12 cellular contexts compared by ENCODE assay signal in the genomic region with DNA sequence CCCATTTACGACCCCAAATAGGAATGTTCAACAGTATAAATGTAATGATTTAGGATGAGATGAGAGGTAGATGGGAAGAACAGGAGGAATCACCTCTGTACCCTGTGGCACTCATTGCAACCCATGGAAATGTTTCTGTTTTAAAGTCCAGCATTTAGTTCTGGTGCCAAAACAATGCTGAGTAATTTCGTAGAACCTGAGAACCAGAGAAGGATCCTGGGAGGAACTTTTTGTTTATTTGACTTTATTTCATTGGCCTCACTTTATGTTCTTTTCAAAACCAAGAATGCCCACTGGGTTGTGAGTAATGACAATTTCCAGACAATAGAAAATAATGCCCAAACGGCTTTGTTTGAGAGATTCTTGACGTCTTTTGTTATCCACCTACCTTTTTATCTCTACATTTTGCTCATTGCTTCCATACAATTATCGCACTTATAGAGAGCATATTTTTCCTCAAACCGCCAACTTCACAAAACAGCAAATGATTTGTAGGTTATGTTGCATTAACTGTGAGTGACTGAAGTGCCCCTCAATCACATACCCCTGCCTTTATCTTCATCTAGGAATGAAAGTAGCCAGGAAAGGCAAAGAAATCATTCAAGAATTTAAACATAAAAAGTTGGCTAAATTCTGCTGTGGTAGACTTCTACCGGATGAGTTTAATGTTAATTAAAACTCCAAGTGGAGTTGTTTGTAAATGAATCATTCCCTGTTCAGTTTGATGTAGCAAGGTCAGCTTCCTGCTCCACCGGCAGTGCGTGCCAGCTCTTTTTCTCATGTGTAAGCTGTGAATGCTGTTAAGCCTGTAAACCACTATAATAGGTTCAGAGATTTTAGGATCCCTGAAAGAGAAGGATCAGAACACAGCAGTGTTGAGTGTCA.
A peak's percentile ranks its signal among the peaks of the same experiment; 100 is the strongest.
DNase-seq lines count a peak whose midpoint lies in the region; ATAC-seq, FAIRE-seq and TF ChIP-seq lines count a peak whose summit lies in the region.
"Had no signal": no experiment of that assay in that cellular context is flagged by ENCODE, and none has a peak within 500 bp of the region (broad histone marks: within the 10 kb centered on the region; RNA-seq: fewer than 3 reads in every experiment).

No MANE protein-coding gene starts in this region.

- peak overlapping the region; percentile 69 for H3K27ac ChIP-seq in AG04450 (ENCODE audit: low read depth, low read length)
- H3K27ac ChIP-seq in body of pancreas, result peak overlapping the region in 3 of 4 donors; percentile 21 to 58 (median 55)
- no peak overlapping the region for H3K27ac ChIP-seq in small intestine (ENCODE audit: low read depth in 1 of 2, low read length in 1 of 2)
- H3K27ac ChIP-seq: psoas muscle had no signal

- intact Hi-C loops in body of pancreas (cut with DNase I), result no loop called here

- H3K36me3 ChIP-seq in body of pancreas (replicated peaks in 1 of 2; ENCODE audit: insufficient read depth in 1 of 2, low read depth in 2 of 2) (no peaks in the 10 kb centered on the region), small intestine (ENCODE audit: control insufficient read depth in 2 of 2, insufficient read depth in 2 of 2, low read length in 2 of 2) (no peaks in the 10 kb centered on the region)
- H3K36me3 ChIP-seq: ascending aorta, upper lobe of left lung had no signal

- FAIRE-seq in HTR-8/SVneo (lab: Jason Lieb, UNC), result no peak
- no peak for FAIRE-seq in small intestine (lab: Jason Lieb, UNC)

- no peaks in the 10 kb centered on the region for H3K9me3 ChIP-seq in AG04450 (ENCODE audit: control insufficient read depth, insufficient read depth, low read length)
- H3K9me3 ChIP-seq in body of pancreas, result no peaks in the 10 kb centered on the region
- no peaks in the 10 kb centered on the region for H3K9me3 ChIP-seq in small intestine (ENCODE audit: control insufficient read depth, low read depth)
- H3K9me3 ChIP-seq: ascending aorta, psoas muscle, upper lobe of left lung had no signal

- ATAC-seq in body of pancreas, result peak; percentile 74
- peak; percentile 57 for ATAC-seq in left lobe of liver
- no peak for ATAC-seq in GM18498 (IDR thresholded peaks at IDR 0.05; ENCODE audit: unreplicated experiment)

- TF ChIP-seq POLR2A in body of pancreas (IDR thresholded peaks at IDR 0.05), result no peak

- peak; percentile 63 for DNase-seq in AG04450 (ENCODE audit: low read depth, low spot score)
- peak; percentile 5 for DNase-seq in HTR-8/SVneo (ENCODE audit: insufficient read length, low spot score)
- DNase-seq in body of pancreas, result peak; percentile 44 to 74 (median 62)
- no peak for DNase-seq in left lobe of liver (ENCODE audit: low spot score)
- no peak for DNase-seq in activated naive CD4-positive, alpha-beta T cell treated with anti-CD3 and anti-CD28 coated beads, Interleukin-2, amount 50 U/mL, for 16 hours
- DNase-seq in small intestine, result no peak
- no peak for DNase-seq in activated CD4-positive, alpha-beta T cell treated with anti-CD3 and anti-CD28 coated beads for 4 hours
- DNase-seq: psoas muscle, T-cell had no signal

- TF ChIP-seq CTCF in AG04450 (IDR thresholded peaks at IDR 0.05; ENCODE audit: low read depth, low read length) (no peak), body of pancreas (IDR thresholded peaks at IDR 0.05) (no peak)

- CTCF ChIA-PET in AG04450 (lab: Charles Lee), result no interaction called here

- no peaks in the 10 kb centered on the region for H3K27me3 ChIP-seq in AG04450 (ENCODE audit: control insufficient read depth, insufficient read depth, low read length)
- no peaks in the 10 kb centered on the region for H3K27me3 ChIP-seq in body of pancreas
- H3K27me3 ChIP-seq in small intestine (ENCODE audit: control insufficient read depth in 2 of 2, insufficient read depth in 2 of 2, low read length in 2 of 2), result no peaks in the 10 kb centered on the region
- H3K27me3 ChIP-seq: ascending aorta, upper lobe of left lung had no signal

- H3K4me1 ChIP-seq in body of pancreas (peaks cover 18% of the 10 kb centered on the region), small intestine (ENCODE audit: control insufficient read depth in 2 of 2, insufficient read depth in 1 of 2, low read depth in 1 of 2, low read length in 1 of 2) (no peaks in the 10 kb centered on the region)
- H3K4me1 ChIP-seq: psoas muscle had no signal

- no peak overlapping the region for H3K4me3 ChIP-seq in AG04450 (ENCODE audit: low read depth, low read length)
- no peak overlapping the region for H3K4me3 ChIP-seq in body of pancreas
- H3K4me3 ChIP-seq in small intestine (ENCODE audit: low read depth in 1 of 2, low read length in 2 of 2), result no peak overlapping the region
- H3K4me3 ChIP-seq: ascending aorta, psoas muscle, upper lobe of left lung had no signal

- POLR2A ChIA-PET in AG04450 (lab: Yijun Ruan, JAX), result no interaction called here

- WGBS in body of pancreas, 2 donors, result 47 to 51% methylated on average over 9 of the region's 9 CpGs
- WGBS in small intestine, 3 donors, result 67 to 71% (median 71%) methylated on average over 9 of the region's 9 CpGs

Comparison
In these comparisons a context has a peak if more than half of its experiments do, and no peak if none do; other contexts are left out.
1. DNase-seq: peak in AG04450 (single experiment), HTR-8/SVneo (single experiment) and body of pancreas (4 of 4); none in left lobe of liver (single experiment), activated naive CD4-positive, alpha-beta T cell treated with anti-CD3 and anti-CD28 coated beads, Interleukin-2, amount 50 U/mL, for 16 hours (single experiment), small intestine (single experiment) and activated CD4-positive, alpha-beta T cell treated with anti-CD3 and anti-CD28 coated beads for 4 hours (0 of 2).
2. H3K27ac ChIP-seq: peak in AG04450 (single experiment) and body of pancreas (3 of 4); none in small intestine (0 of 2).